Comparison of ENCODE assay signal across 10 cellular contexts in the genomic region with DNA sequence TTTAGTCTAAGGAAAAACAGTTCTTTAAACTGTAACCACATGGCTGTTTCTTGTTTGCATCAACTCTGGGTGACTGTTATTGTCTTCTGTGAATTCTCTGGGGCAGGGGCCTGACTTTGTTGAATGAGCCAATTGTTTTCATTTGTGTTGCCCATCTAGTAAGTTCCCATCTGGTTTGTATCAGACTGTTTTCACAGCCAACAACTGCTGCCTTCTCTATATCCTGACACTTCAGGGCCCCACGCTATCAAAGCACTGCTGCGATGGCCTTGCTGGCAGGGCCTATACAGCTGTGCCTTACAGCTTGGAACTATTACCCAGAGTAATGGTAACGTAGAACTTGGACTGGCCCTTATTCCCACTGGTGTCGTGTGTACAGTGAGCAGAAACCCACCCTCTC.
A peak's percentile ranks its signal among the peaks of the same experiment; 100 is the strongest.
DNase-seq lines count a peak whose midpoint lies in the region; ATAC-seq and TF ChIP-seq lines count a peak whose summit lies in the region.
"Had no signal": no experiment of that assay in that cellular context is flagged by ENCODE, and none has a peak within 500 bp of the region (broad histone marks: within the 10 kb centered on the region; RNA-seq: fewer than 3 reads in every experiment).

No MANE protein-coding gene starts in this region.

- DNase-seq in dorsolateral prefrontal cortex (peak in 8 of 10 donors; percentile 11 to 73 (median 58)), left kidney (ENCODE audit: low read depth, low spot score) (peak; percentile 69), smooth muscle cell of the brain vasculature (ENCODE audit: low read depth, low spot score) (peak; percentile 43), posterior vena cava (ENCODE audit: low spot score) (no peak), DMS114 treated with DMSO at 0.1 percent for 48 hours (lab: John Stamatoyannopoulos, UW; ENCODE audit: unreplicated experiment) (no peak)
- DNase-seq: activated naive CD4-positive, alpha-beta T cell; NCI-H524 treated with DMSO at 0.1 percent for 48 hours had no signal

- H3K27ac ChIP-seq in dorsolateral prefrontal cortex: peak overlapping the region in 56 of 59 donors; percentile 3 to 87 (median 70)

- no peaks in the 10 kb centered on the region for H3K27me3 ChIP-seq in dorsolateral prefrontal cortex

- intact Hi-C loops in dorsolateral prefrontal cortex (cut with DNase I) (loop anchor here in 1 of 2 donors (2.0 kb wide), 1 partner anchor 105 kb away; no protein-coding TSS in a partner anchor), posterior vena cava (cut with DNase I) (no loop called here)

- H3K4me3 ChIP-seq in dorsolateral prefrontal cortex: peak overlapping the region in 6 of 59 donors; percentile 1 to 38 (median 12)

- peak in 4 of 56 donors; percentile 11 to 30 (median 24) for TF ChIP-seq CTCF in dorsolateral prefrontal cortex (IDR thresholded peaks at IDR 0.05 in 54 of 56, conservative IDR thresholded peaks at IDR 0.05 in 2 of 56; ENCODE audit: low read depth in 1 of 56, partially characterized antibody in 56 of 56)

- ATAC-seq in HG03439 (IDR thresholded peaks at IDR 0.05; ENCODE audit: unreplicated experiment): no peak
- no peak for ATAC-seq in GM21528 (IDR thresholded peaks at IDR 0.05; ENCODE audit: low FRiP score, unreplicated experiment)

TF ChIP-seq in PFSK-1, 5 proteins besides CTCF, POLR2A, EP300 and RAD21:
- TF ChIP-seq TAF1 (IDR thresholded peaks at IDR 0.05; ENCODE audit: borderline replicate concordance, insufficient read depth, low read length): no peak
- TF ChIP-seq SIN3A (IDR thresholded peaks at IDR 0.05; ENCODE audit: borderline replicate concordance, insufficient read depth, low read length): peak; percentile 33; the same call in 1 of the 2 replicates
- TF ChIP-seq, protein P1, sequence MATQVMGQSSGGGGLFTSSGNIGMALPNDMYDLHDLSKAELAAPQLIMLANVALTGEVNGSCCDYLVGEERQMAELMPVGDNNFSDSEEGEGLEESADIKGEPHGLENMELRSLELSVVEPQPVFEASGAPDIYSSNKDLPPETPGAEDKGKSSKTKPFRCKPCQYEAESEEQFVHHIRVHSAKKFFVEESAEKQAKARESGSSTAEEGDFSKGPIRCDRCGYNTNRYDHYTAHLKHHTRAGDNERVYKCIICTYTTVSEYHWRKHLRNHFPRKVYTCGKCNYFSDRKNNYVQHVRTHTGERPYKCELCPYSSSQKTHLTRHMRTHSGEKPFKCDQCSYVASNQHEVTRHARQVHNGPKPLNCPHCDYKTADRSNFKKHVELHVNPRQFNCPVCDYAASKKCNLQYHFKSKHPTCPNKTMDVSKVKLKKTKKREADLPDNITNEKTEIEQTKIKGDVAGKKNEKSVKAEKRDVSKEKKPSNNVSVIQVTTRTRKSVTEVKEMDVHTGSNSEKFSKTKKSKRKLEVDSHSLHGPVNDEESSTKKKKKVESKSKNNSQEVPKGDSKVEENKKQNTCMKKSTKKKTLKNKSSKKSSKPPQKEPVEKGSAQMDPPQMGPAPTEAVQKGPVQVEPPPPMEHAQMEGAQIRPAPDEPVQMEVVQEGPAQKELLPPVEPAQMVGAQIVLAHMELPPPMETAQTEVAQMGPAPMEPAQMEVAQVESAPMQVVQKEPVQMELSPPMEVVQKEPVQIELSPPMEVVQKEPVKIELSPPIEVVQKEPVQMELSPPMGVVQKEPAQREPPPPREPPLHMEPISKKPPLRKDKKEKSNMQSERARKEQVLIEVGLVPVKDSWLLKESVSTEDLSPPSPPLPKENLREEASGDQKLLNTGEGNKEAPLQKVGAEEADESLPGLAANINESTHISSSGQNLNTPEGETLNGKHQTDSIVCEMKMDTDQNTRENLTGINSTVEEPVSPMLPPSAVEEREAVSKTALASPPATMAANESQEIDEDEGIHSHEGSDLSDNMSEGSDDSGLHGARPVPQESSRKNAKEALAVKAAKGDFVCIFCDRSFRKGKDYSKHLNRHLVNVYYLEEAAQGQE (IDR thresholded peaks at IDR 0.05; ENCODE audit: insufficient read depth in 1 of 2, low read depth in 2 of 2, low read length in 2 of 2): no peak
- peak; percentile 38 for TF ChIP-seq FOXP2 (optimal IDR thresholded peaks at IDR 0.05; ENCODE audit: borderline replicate concordance, extremely low read depth, extremely low read length, insufficient read depth)
- peak; percentile 60; the same call in 1 of the 2 replicates for TF ChIP-seq POLR2AphosphoS5 (IDR thresholded peaks at IDR 0.05; ENCODE audit: low read depth, low read length)

Comparison
In these comparisons a context has a peak if more than half of its experiments do, and no peak if none do; other contexts are left out.
1. DNase-seq: peak in dorsolateral prefrontal cortex (8 of 10), left kidney (single experiment) and smooth muscle cell of the brain vasculature (single experiment); none in posterior vena cava (single experiment) and DMS114 treated with DMSO at 0.1 percent for 48 hours (single experiment).